Comparison of ENCODE assay signal across 8 cellular contexts in the genomic region with DNA sequence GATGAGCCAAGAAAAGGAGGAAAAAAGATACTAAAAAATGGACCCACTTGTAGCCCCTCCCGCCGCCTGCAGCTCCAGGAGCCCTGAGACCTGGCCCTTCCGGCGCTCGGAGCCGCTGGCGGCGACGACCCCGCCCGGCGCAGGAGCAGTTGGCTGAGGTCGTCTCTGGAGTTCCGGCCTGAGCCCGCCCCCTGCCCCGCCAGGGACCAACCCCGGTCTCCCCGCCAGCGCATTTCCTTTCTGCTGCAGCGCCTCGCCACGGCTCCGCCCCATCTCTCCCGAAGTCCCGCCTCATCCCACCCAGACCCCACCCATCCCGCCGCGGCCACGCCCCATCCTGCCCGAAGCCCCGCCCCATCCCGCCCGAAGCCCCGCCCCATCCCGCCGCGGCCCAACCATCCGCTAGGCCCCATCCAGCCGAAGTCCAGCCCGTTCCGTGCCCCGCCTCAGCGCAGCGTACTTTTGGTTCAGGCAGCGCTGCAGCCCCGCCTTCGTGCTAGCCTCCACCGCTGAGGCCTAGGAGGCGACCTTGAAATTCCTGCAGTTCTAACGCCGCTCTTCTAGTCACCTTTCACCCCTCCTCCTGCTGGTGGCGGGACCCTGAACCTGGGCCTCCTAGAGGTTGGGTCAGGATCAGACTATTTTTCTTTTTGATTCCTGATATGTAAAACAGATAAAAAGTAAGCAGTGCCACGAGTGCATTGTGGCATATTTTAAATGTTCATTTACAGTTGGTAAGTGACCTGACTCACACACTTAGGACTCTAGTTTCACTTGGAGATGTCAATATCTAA. TPM values are rescaled to one million over a fixed set of nuclear protein-coding genes. Genes with fewer than 3 reads are reported as not detected.
DNase-seq lines count a peak whose midpoint lies in the region; TF ChIP-seq lines count a peak whose summit lies in the region.

A gene with protein sequence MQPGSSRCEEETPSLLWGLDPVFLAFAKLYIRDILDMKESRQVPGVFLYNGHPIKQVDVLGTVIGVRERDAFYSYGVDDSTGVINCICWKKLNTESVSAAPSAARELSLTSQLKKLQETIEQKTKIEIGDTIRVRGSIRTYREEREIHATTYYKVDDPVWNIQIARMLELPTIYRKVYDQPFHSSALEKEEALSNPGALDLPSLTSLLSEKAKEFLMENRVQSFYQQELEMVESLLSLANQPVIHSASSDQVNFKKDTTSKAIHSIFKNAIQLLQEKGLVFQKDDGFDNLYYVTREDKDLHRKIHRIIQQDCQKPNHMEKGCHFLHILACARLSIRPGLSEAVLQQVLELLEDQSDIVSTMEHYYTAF (minus strand): TSS at position 132 of the 794 bp plus-strand sequence. CDS start 590 bp downstream, outside the sequence.

- H3K9me2 ChIP-seq in neural cell (ENCODE audit: insufficient read depth, low read length), result no peaks in the 10 kb centered on the region

- no peak within 1 kb of the TSS for H3K27ac ChIP-seq in neural cell (ENCODE audit: low read length)
- H3K27ac ChIP-seq in stomach, result peak within 1 kb of the TSS; percentile 92 to 98 (median 95)

- WGBS in stomach, 5 donors, result 0 to 1% (median 1%) methylated on average over 6 to 53 of the region's 53 CpGs

- TF ChIP-seq POLR2A in stomach (IDR thresholded peaks at IDR 0.05), result peak in 2 of 4 donors; percentile 75 to 80

- intact Hi-C loops in stomach (cut with DNase I; ENCODE audit: low total_unique reads), result no loop called here

- H3K9me3 ChIP-seq in neural cell (ENCODE audit: low read length) (no peaks in the 10 kb centered on the region), stomach (no peaks in the 10 kb centered on the region)

- TF ChIP-seq EP300 in neural cell (conservative IDR thresholded peaks at IDR 0.05; ENCODE audit: poor library complexity, severe bottlenecking) (no peak), stomach (IDR thresholded peaks at IDR 0.05) (no peak)

- TF ChIP-seq CTCF in neural cell (IDR thresholded peaks at IDR 0.05; ENCODE audit: poor library complexity, severe bottlenecking), result peak; percentile 49
- TF ChIP-seq CTCF in stomach (IDR thresholded peaks at IDR 0.05), result peak in 1 of 7 experiments; percentile 10

- no peaks in the 10 kb centered on the region for H3K79me2 ChIP-seq in neural cell (replicated peaks; ENCODE audit: insufficient read depth, low read length)

- H3K4me2 ChIP-seq in neural cell (ENCODE audit: low read length), result peak within 1 kb of the TSS; percentile 75

- H4K20me1 ChIP-seq in neural cell (ENCODE audit: insufficient read depth), result no peaks in the 10 kb centered on the region

- no peaks in the 10 kb centered on the region for H3F3A ChIP-seq in neural cell (ENCODE audit: insufficient read depth, low read length, poor library complexity, severe bottlenecking)

- DNase-seq in ELR (ENCODE audit: low read depth) (peak; percentile 97), H7 (peak; percentile 97), M059J (ENCODE audit: low read depth) (peak; percentile 93), SHP77 (lab: John Stamatoyannopoulos, UW) (peak; percentile 90 to 97), fibroblast of the conjunctiva (ENCODE audit: low read depth) (peak; percentile 97), stomach (peak; percentile 97)
- peak; percentile 98 for DNase-seq in activated effector memory CD4-positive, alpha-beta T cell treated with anti-CD3 and anti-CD28 coated beads, Interleukin-2, amount 50 U/mL, for 16 hours

- H3K36me3 ChIP-seq in H7 (replicated peaks; ENCODE audit: control insufficient read depth, insufficient read depth, low read length) (no peaks in the 10 kb centered on the region), neural cell (ENCODE audit: insufficient read depth, low read length) (no peaks in the 10 kb centered on the region), stomach (no peaks in the 10 kb centered on the region)

- peak within 1 kb of the TSS; percentile 58 for H3K9ac ChIP-seq in neural cell (ENCODE audit: low read length)

- H3K4me1 ChIP-seq in stomach, result peaks cover 14 to 52% (median 34%) of the 10 kb centered on the region in 4 donors

- H3K27me3 ChIP-seq in H7 (ENCODE audit: control insufficient read depth, insufficient read depth, low read length) (no peaks in the 10 kb centered on the region), neural cell (ENCODE audit: insufficient read depth, low read depth, low read length) (no peaks in the 10 kb centered on the region), stomach (no peaks in the 10 kb centered on the region)

- H2AFZ ChIP-seq in neural cell (ENCODE audit: low read depth, low read length), result peak within 1 kb of the TSS; percentile 93

- TF ChIP-seq RAD21 in neural cell (conservative IDR thresholded peaks at IDR 0.05), result no peak

- H3K4me3 ChIP-seq in H7 (ENCODE audit: insufficient read depth, low read depth, low read length) (peak within 1 kb of the TSS; percentile 64), neural cell (ENCODE audit: low read length) (peak within 1 kb of the TSS; percentile 77), stomach (peak within 1 kb of the TSS; percentile 52 to 66 (median 60))

TF ChIP-seq in neural cell, 6 proteins besides CTCF, POLR2A, EP300 and RAD21:
- TF ChIP-seq SMC3 (conservative IDR thresholded peaks at IDR 0.05; ENCODE audit: poor library complexity), result no peak
- no peak for TF ChIP-seq TAF1 (IDR thresholded peaks at IDR 0.05; ENCODE audit: low read depth)
- no peak for TF ChIP-seq EZH2 (IDR thresholded peaks at IDR 0.05; ENCODE audit: borderline replicate concordance, insufficient read depth, low read length, poor library complexity, severe bottlenecking)
- TF ChIP-seq, protein P1, sequence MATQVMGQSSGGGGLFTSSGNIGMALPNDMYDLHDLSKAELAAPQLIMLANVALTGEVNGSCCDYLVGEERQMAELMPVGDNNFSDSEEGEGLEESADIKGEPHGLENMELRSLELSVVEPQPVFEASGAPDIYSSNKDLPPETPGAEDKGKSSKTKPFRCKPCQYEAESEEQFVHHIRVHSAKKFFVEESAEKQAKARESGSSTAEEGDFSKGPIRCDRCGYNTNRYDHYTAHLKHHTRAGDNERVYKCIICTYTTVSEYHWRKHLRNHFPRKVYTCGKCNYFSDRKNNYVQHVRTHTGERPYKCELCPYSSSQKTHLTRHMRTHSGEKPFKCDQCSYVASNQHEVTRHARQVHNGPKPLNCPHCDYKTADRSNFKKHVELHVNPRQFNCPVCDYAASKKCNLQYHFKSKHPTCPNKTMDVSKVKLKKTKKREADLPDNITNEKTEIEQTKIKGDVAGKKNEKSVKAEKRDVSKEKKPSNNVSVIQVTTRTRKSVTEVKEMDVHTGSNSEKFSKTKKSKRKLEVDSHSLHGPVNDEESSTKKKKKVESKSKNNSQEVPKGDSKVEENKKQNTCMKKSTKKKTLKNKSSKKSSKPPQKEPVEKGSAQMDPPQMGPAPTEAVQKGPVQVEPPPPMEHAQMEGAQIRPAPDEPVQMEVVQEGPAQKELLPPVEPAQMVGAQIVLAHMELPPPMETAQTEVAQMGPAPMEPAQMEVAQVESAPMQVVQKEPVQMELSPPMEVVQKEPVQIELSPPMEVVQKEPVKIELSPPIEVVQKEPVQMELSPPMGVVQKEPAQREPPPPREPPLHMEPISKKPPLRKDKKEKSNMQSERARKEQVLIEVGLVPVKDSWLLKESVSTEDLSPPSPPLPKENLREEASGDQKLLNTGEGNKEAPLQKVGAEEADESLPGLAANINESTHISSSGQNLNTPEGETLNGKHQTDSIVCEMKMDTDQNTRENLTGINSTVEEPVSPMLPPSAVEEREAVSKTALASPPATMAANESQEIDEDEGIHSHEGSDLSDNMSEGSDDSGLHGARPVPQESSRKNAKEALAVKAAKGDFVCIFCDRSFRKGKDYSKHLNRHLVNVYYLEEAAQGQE (IDR thresholded peaks at IDR 0.05; ENCODE audit: borderline replicate concordance), result peak; percentile 15
- peak; percentile 1 for TF ChIP-seq MXI1 (conservative IDR thresholded peaks at IDR 0.05; ENCODE audit: poor library complexity, severe bottlenecking)
- TF ChIP-seq POLR2AphosphoS5 (IDR thresholded peaks at IDR 0.05), result peak; percentile 31
TF ChIP-seq in neural cell: peak in this region for 3.

RNA-seq across cellular contexts. Expression of the gene that starts here (rescaled TPM):
- 24.0 and 42.9 TPM in 2 replicates for total RNA-seq in H7 (2014; rRNA removed; shearing (Covaris generic))
- 17.3 and 21.9 TPM in 2 replicates for total RNA-seq in M059J (2014; rRNA removed; shearing (Covaris generic))
- polyA plus RNA-seq in neural cell (8.4 and 9.4 TPM in 2 replicates), stomach (10 to 100 TPM; 18.9 to 41.1 (median 24.0) TPM)
- polyA minus RNA-seq in neural cell, result 9.7 and 10.2 TPM in 2 replicates
- 10 to 100 TPM in 2 of 5 donors, 1 to 10 TPM in 2, under 1 TPM in 1; 0.45 to 27.0 (median 7.6) TPM for total RNA-seq in stomach
